In genomic region chr5:172994405-172994804, GRCh38 we compare ENCODE assay signal across 16 cellular contexts. TPM values are rescaled to one million over a fixed set of nuclear protein-coding genes. Genes with fewer than 3 reads are reported as not detected.
DNase-seq lines count a peak whose midpoint lies in the region; ATAC-seq and TF ChIP-seq lines count a peak whose summit lies in the region.
"Had no signal": no experiment of that assay in that cellular context is flagged by ENCODE, and none has a peak within 500 bp of the region (broad histone marks: within the 10 kb centered on the region; RNA-seq: fewer than 3 reads in every experiment).

No MANE protein-coding gene starts in this region.

- no peaks in the 10 kb centered on the region for H3K9me3 Mint-ChIP-seq in activated T-cell treated with anti-CD3 and anti-CD28 coated beads, Interleukin-2, amount 50 U/mL, for 24 hours
- no peaks in the 10 kb centered on the region for H3K9me3 Mint-ChIP-seq in activated T-cell treated with anti-CD3 and anti-CD28 coated beads, Interleukin-2, amount 50 U/mL, for 4 hours
- no peaks in the 10 kb centered on the region for H3K9me3 Mint-ChIP-seq in CD4-positive, alpha-beta T cell
- H3K9me3 Mint-ChIP-seq in nephron progenitor cell = no peaks in the 10 kb centered on the region
- no peaks in the 10 kb centered on the region for H3K9me3 Mint-ChIP-seq in Caco-2 (ENCODE audit: unreplicated experiment)
- H3K9me3 Mint-ChIP-seq: HFFc6 had no signal

- H3K9me3 ChIP-seq in CD4-positive, alpha-beta T cell (ENCODE audit: control insufficient read depth, low read length) = no peaks in the 10 kb centered on the region
- no peaks in the 10 kb centered on the region for H3K9me3 ChIP-seq in T-helper 17 cell (ENCODE audit: control insufficient read depth, low read length, poor library complexity, severe bottlenecking)
- no peaks in the 10 kb centered on the region for H3K9me3 ChIP-seq in Caco-2
- H3K9me3 ChIP-seq: BLaER1 had no signal

- DNase-seq in activated T-cell treated with anti-CD3 and anti-CD28 coated beads, Interleukin-2, amount 50 U/mL, for 24 hours = no peak
- no peak for DNase-seq in activated T-cell treated with anti-CD3 and anti-CD28 coated beads, Interleukin-2, amount 50 U/mL, for 4 hours
- no peak for DNase-seq in CD4-positive, alpha-beta T cell
- no peak for DNase-seq in T-helper 17 cell
- DNase-seq in nephron progenitor cell = no peak
- DNase-seq in SW 1271 (lab: John Stamatoyannopoulos, UW) = no peak
- DNase-seq in Caco-2 = no peak
- DNase-seq: 8988T, AML-193, DMS153, DND-41, GDM1, HCEC 1CT, HFFc6 had no signal

- no peak for TF ChIP-seq CTCF in CD4-positive, alpha-beta T cell (IDR thresholded peaks at IDR 0.05)
- TF ChIP-seq CTCF in nephron progenitor cell (IDR thresholded peaks at IDR 0.05) (no peak), Caco-2 (IDR thresholded peaks at IDR 0.05; ENCODE audit: insufficient read depth in 1 of 2, low read depth in 1 of 2, low read length in 1 of 2, severe bottlenecking in 1 of 2, unreplicated experiment in 1 of 2) (no peak)

- H3K27ac ChIP-seq in CD4-positive, alpha-beta T cell (ENCODE audit: low read depth, low read length) = no peak overlapping the region
- H3K27ac ChIP-seq: BLaER1 had no signal

- no peak overlapping the region for H3K4me3 ChIP-seq in Caco-2 (ENCODE audit: low read depth, low read length)
- H3K4me3 ChIP-seq: BLaER1 had no signal

- CTCF ChIA-PET in CD4-positive, alpha-beta T cell (lab: Charles Lee) = interaction anchor here (0.8 to 1.4 kb wide), 2 partner anchors 8 to 10 kb away, joined by 3 read pairs; no protein-coding TSS in a partner anchor
- CTCF ChIA-PET in Caco-2 (lab: Charles Lee) = interaction anchor here (0.6 to 0.7 kb wide), 2 partner anchors 19 to 287 kb away, joined by 3 to 6 read pairs; no protein-coding TSS in a partner anchor

- H3K4me1 ChIP-seq in Caco-2 = no peaks in the 10 kb centered on the region

- H3K27ac Mint-ChIP-seq in activated T-cell treated with anti-CD3 and anti-CD28 coated beads, Interleukin-2, amount 50 U/mL, for 24 hours = peak overlapping the region; percentile 61
- H3K27ac Mint-ChIP-seq in CD4-positive, alpha-beta T cell = peak overlapping the region; percentile 37
- H3K27ac Mint-ChIP-seq in T-helper 17 cell (peak overlapping the region; percentile 82), nephron progenitor cell (peak overlapping the region; percentile 74), Caco-2 (ENCODE audit: unreplicated experiment) (no peak overlapping the region)

- intact Hi-C loops in CD4-positive, alpha-beta T cell (cut with DNase I, micrococcal nuclease) = no loop called here
- intact Hi-C loops in Caco-2 (cut with micrococcal nuclease; ENCODE audit: unreplicated experiment) = no loop called here

- peaks cover 57% of the 10 kb centered on the region for H3K4me1 Mint-ChIP-seq in activated T-cell treated with anti-CD3 and anti-CD28 coated beads, Interleukin-2, amount 50 U/mL, for 24 hours (ENCODE audit: low read depth)
- H3K4me1 Mint-ChIP-seq in activated T-cell treated with anti-CD3 and anti-CD28 coated beads, Interleukin-2, amount 50 U/mL, for 4 hours (ENCODE audit: low read depth) = peaks cover 44% of the 10 kb centered on the region
- H3K4me1 Mint-ChIP-seq in CD4-positive, alpha-beta T cell (ENCODE audit: low read depth) = peaks cover 39% of the 10 kb centered on the region
- H3K4me1 Mint-ChIP-seq in T-helper 17 cell (peaks cover 28% of the 10 kb centered on the region), nephron progenitor cell (peaks cover 5% of the 10 kb centered on the region), Caco-2 (ENCODE audit: low read depth, unreplicated experiment) (peaks cover 13% of the 10 kb centered on the region)

- TF ChIP-seq POLR2A in GM18505 (IDR thresholded peaks at IDR 0.05; ENCODE audit: borderline replicate concordance, extremely low read depth, insufficient read depth, insufficient read length) = no peak

- H3K4me3 Mint-ChIP-seq in activated T-cell treated with anti-CD3 and anti-CD28 coated beads, Interleukin-2, amount 50 U/mL, for 24 hours = no peak overlapping the region
- no peak overlapping the region for H3K4me3 Mint-ChIP-seq in activated T-cell treated with anti-CD3 and anti-CD28 coated beads, Interleukin-2, amount 50 U/mL, for 4 hours
- H3K4me3 Mint-ChIP-seq in CD4-positive, alpha-beta T cell = no peak overlapping the region
- H3K4me3 Mint-ChIP-seq in T-helper 17 cell (peak overlapping the region; percentile 43), nephron progenitor cell (no peak overlapping the region), Caco-2 (ENCODE audit: unreplicated experiment) (no peak overlapping the region)
- H3K4me3 Mint-ChIP-seq: HFFc6 had no signal

- BruUV-seq in Caco-2 (replicated peaks; lab: Mats Ljungman, UMichigan) = no TSS peak

- H3K36me3 ChIP-seq in Caco-2 (ENCODE audit: control insufficient read depth, insufficient read depth, low read length) = peaks cover 1% of the 10 kb centered on the region; the same call in 1 of the 2 replicates

- no peaks in the 10 kb centered on the region for H3K27me3 ChIP-seq in CD4-positive, alpha-beta T cell (ENCODE audit: control insufficient read depth, insufficient read depth, low read length)
- no peaks in the 10 kb centered on the region for H3K27me3 ChIP-seq in Caco-2 (replicated peaks; ENCODE audit: control insufficient read depth, insufficient read depth, low read length)
- H3K27me3 ChIP-seq: BLaER1 had no signal

- no peaks in the 10 kb centered on the region for H3K27me3 Mint-ChIP-seq in activated T-cell treated with anti-CD3 and anti-CD28 coated beads, Interleukin-2, amount 50 U/mL, for 24 hours
- H3K27me3 Mint-ChIP-seq in activated T-cell treated with anti-CD3 and anti-CD28 coated beads, Interleukin-2, amount 50 U/mL, for 4 hours (ENCODE audit: low read depth) = no peaks in the 10 kb centered on the region
- no peaks in the 10 kb centered on the region for H3K27me3 Mint-ChIP-seq in CD4-positive, alpha-beta T cell
- H3K27me3 Mint-ChIP-seq in T-helper 17 cell (no peaks in the 10 kb centered on the region), nephron progenitor cell (ENCODE audit: low read depth, poor library complexity) (peaks cover 5% of the 10 kb centered on the region), Caco-2 (ENCODE audit: insufficient read depth, unreplicated experiment) (no peaks in the 10 kb centered on the region)

- POLR2A ChIA-PET in CD4-positive, alpha-beta T cell (lab: Charles Lee) = interaction anchor here (1.9 kb wide), 1 partner anchor 10 kb away, joined by 8 read pairs; no protein-coding TSS in a partner anchor
- POLR2A ChIA-PET in Caco-2 (lab: Charles Lee) = interaction anchor here (0.7 kb wide), 1 partner anchor 773 kb away, joined by 3 read pairs; no protein-coding TSS in a partner anchor

- H3K36me3 Mint-ChIP-seq in activated T-cell treated with anti-CD3 and anti-CD28 coated beads, Interleukin-2, amount 50 U/mL, for 24 hours (ENCODE audit: low read depth) = peaks cover 84% of the 10 kb centered on the region
- H3K36me3 Mint-ChIP-seq in activated T-cell treated with anti-CD3 and anti-CD28 coated beads, Interleukin-2, amount 50 U/mL, for 4 hours (ENCODE audit: insufficient read depth) = peaks cover 34% of the 10 kb centered on the region
- peaks cover 78% of the 10 kb centered on the region for H3K36me3 Mint-ChIP-seq in CD4-positive, alpha-beta T cell (ENCODE audit: low read depth)
- peaks cover 12% of the 10 kb centered on the region for H3K36me3 Mint-ChIP-seq in T-helper 17 cell (ENCODE audit: low read depth)
- peaks cover 61% of the 10 kb centered on the region for H3K36me3 Mint-ChIP-seq in nephron progenitor cell (ENCODE audit: low read depth)
- H3K36me3 Mint-ChIP-seq in Caco-2 (ENCODE audit: insufficient read depth, unreplicated experiment) = peaks cover 53% of the 10 kb centered on the region

- ATAC-seq in activated T-cell treated with anti-CD3 and anti-CD28 coated beads, Interleukin-2, amount 50 U/mL, for 4 hours = no peak
- ATAC-seq in CD4-positive, alpha-beta T cell (ENCODE audit: poor library complexity) = no peak
- ATAC-seq in T-helper 17 cell (no peak), GM18505 (IDR thresholded peaks at IDR 0.05; ENCODE audit: unreplicated experiment) (no peak)

RNA-seq across cellular contexts. Expression of gene ATP6V0E1, which starts 10.8 kb away (rescaled TPM):
- 100 to 1,000 TPM; 196 to 234 (median 209) TPM for total RNA-seq in activated T-cell treated with anti-CD3 and anti-CD28 coated beads, Interleukin-2, amount 50 U/mL, for 4 hours
- total RNA-seq in CD4-positive, alpha-beta T cell = 10 to 100 TPM; 31.1 to 31.9 TPM
- 100 to 1,000 TPM; 102 to 104 TPM for total RNA-seq in T-helper 17 cell
- 205 and 216 TPM in 2 replicates for total RNA-seq in Caco-2 (2022)

RNA-seq across cellular contexts. Expression of gene RPL26L1, which starts 35.2 kb away (rescaled TPM):
- 100 to 1,000 TPM in 1 of 3 donors, 10 to 100 TPM in 2; 89.6 to 105 (median 95.3) TPM for total RNA-seq in activated T-cell treated with anti-CD3 and anti-CD28 coated beads, Interleukin-2, amount 50 U/mL, for 4 hours
- 10 to 100 TPM; 10.0 to 10.5 TPM for total RNA-seq in CD4-positive, alpha-beta T cell
- 10 to 100 TPM; 13.9 to 17.7 TPM for total RNA-seq in T-helper 17 cell
- total RNA-seq in Caco-2 (2022) = 42.1 and 43.8 TPM in 2 replicates
